Comparison of ENCODE assay signal across 11 cellular contexts in the genomic region with DNA sequence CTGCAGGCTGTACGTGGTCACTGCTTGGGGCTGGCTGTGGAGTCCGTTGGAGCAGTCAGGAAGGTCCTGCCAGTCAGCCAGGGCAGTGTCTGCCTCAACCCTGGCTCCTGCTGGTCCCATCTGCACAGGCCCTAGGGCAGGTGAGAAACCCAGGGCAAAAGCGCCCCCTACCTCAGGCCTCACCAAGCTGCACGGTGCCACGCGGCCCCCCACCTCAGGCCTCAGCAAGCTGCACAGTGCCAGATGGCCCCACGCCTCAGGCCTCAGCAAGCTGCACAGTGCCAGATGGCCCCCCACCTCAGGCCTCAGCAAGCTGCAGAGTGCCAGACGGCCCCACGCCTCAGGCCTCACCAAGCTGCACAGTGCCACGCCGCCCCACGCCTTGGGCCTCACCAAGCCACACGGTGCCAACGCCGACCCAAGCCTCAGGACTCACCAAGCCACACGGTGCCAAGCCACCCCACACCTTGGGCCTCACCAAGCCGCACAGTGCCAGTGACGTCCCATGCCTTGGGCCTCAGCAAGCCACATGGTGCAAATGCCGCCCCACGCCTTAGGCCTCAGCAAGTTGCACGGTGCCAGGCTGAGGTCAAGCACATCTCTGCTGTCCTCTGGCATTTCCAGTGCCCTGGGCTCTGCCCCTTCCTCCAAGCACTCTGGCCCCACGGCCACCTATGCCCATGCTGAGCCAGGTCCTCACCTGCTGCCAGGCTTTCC. TPM values are rescaled to one million over a fixed set of nuclear protein-coding genes. Genes with fewer than 3 reads are reported as not detected.
A peak's percentile ranks its signal among the peaks of the same experiment; 100 is the strongest.
DNase-seq lines count a peak whose midpoint lies in the region; ATAC-seq and TF ChIP-seq lines count a peak whose summit lies in the region.
"Had no signal": no experiment of that assay in that cellular context is flagged by ENCODE, and none has a peak within 500 bp of the region (broad histone marks: within the 10 kb centered on the region; RNA-seq: fewer than 3 reads in every experiment).

No MANE protein-coding gene starts in this region.

- peaks cover 75% of the 10 kb centered on the region for H3K79me2 ChIP-seq in GM23248 (ENCODE audit: insufficient read depth)

- no peaks in the 10 kb centered on the region; the same call in 1 of the 2 replicates for H4K20me1 ChIP-seq in GM23248 (ENCODE audit: insufficient read depth)

- ATAC-seq in activated CD8-positive, alpha-beta T cell treated with anti-CD3 and anti-CD28 coated beads, Interleukin-2, amount 10 ng/mL, durations not matched to agents 7 days and 5 days = no peak
- ATAC-seq in GM19324 (IDR thresholded peaks at IDR 0.05; ENCODE audit: low FRiP score, unreplicated experiment) = no peak
- no peak for ATAC-seq in HG02884 (IDR thresholded peaks at IDR 0.05; ENCODE audit: unreplicated experiment)

- in situ Hi-C loops in GM23248 (cut with MboI) = no loop called here

- no peaks in the 10 kb centered on the region for H3K36me3 ChIP-seq in GM23248 (ENCODE audit: low read depth)

- 0 out of 2 replicates have a peak, but pooled peaks have one; percentile 5 for TF ChIP-seq CTCF in LNCaP clone FGC (IDR thresholded peaks at IDR 0.05; ENCODE audit: control insufficient read depth, extremely low read depth, insufficient read depth)

- no peak overlapping the region for H3K27ac ChIP-seq in GM23248

- H3K27ac Mint-ChIP-seq in activated CD8-positive, alpha-beta T cell treated with anti-CD3 and anti-CD28 coated beads, Interleukin-2, amount 10 ng/mL, durations not matched to agents 7 days and 5 days = peak overlapping the region; percentile 83

- no peaks in the 10 kb centered on the region for H3K9me3 ChIP-seq in GM23248 (ENCODE audit: low read depth)

- H3K9ac ChIP-seq in GM23248 = no peak overlapping the region

- H3K4me2 ChIP-seq in GM23248 (ENCODE audit: unreplicated experiment) = no peak overlapping the region

- H3K4me1 Mint-ChIP-seq in activated CD8-positive, alpha-beta T cell treated with anti-CD3 and anti-CD28 coated beads, Interleukin-2, amount 10 ng/mL, durations not matched to agents 7 days and 5 days (ENCODE audit: low read depth) = peaks cover 68% of the 10 kb centered on the region

- DNase-seq in DMS 273 (lab: John Stamatoyannopoulos, UW; ENCODE audit: unreplicated experiment) (peak; percentile 99), LNCaP clone FGC (ENCODE audit: low read depth) (no peak), islet precursor cell (peak; percentile 69), GM23248 (no peak), dedifferentiated amniotic fluid mesenchymal stem cell (ENCODE audit: extremely low spot score) (no peak)
- peak; percentile 49 for DNase-seq in activated CD8-positive, alpha-beta T cell treated with anti-CD3 and anti-CD28 coated beads, Interleukin-2, amount 10 ng/mL, durations not matched to agents 7 days and 5 days
- DNase-seq: GDM1, NCI-H187 treated with DMSO at 0.1 percent for 48 hours had no signal

- H3K9me3 Mint-ChIP-seq in activated CD8-positive, alpha-beta T cell treated with anti-CD3 and anti-CD28 coated beads, Interleukin-2, amount 10 ng/mL, durations not matched to agents 7 days and 5 days (ENCODE audit: insufficient read depth) = no peaks in the 10 kb centered on the region

- peaks cover 17% of the 10 kb centered on the region; the same call in 1 of the 2 replicates for H3F3A ChIP-seq in GM23248 (ENCODE audit: insufficient read depth)

- WGBS in GM23248 (ENCODE audit: low coverage in 1 of 2, low lambda C conversion rate in 2 of 2, missing lambda C conversion rate in 2 of 2), 2 experiments = 79 to 85% methylated on average over 18 to 22 of the region's 22 CpGs

- no peak overlapping the region for H2AFZ ChIP-seq in GM23248

- no peaks in the 10 kb centered on the region for H3K9me2 ChIP-seq in GM23248 (ENCODE audit: insufficient read depth)

- H3K4me1 ChIP-seq in GM23248 (ENCODE audit: insufficient read depth) = peaks cover 14% of the 10 kb centered on the region; the same call in 1 of the 2 replicates

- H3K36me3 Mint-ChIP-seq in activated CD8-positive, alpha-beta T cell treated with anti-CD3 and anti-CD28 coated beads, Interleukin-2, amount 10 ng/mL, durations not matched to agents 7 days and 5 days (ENCODE audit: low read depth) = peaks cover 70% of the 10 kb centered on the region

- H3K4me3 ChIP-seq in LNCaP clone FGC (ENCODE audit: low read depth, low read length) (no peak overlapping the region), GM23248 (no peak overlapping the region)

- CTCF ChIA-PET in activated CD8-positive, alpha-beta T cell treated with anti-CD3 and anti-CD28 coated beads, Interleukin-2, amount 10 ng/mL, durations not matched to agents 7 days and 5 days (lab: Charles Lee) = interaction anchor here (0.6 to 2.1 kb wide), 4 partner anchors 9 to 175 kb away, joined by 3 to 5 read pairs (median 3); no protein-coding TSS in a partner anchor

- H3K4me3 Mint-ChIP-seq in activated CD8-positive, alpha-beta T cell treated with anti-CD3 and anti-CD28 coated beads, Interleukin-2, amount 10 ng/mL, durations not matched to agents 7 days and 5 days = peak overlapping the region; percentile 90

- no peaks in the 10 kb centered on the region for H3K27me3 Mint-ChIP-seq in activated CD8-positive, alpha-beta T cell treated with anti-CD3 and anti-CD28 coated beads, Interleukin-2, amount 10 ng/mL, durations not matched to agents 7 days and 5 days (ENCODE audit: low read depth)

- POLR2A ChIA-PET in activated CD8-positive, alpha-beta T cell treated with anti-CD3 and anti-CD28 coated beads, Interleukin-2, amount 10 ng/mL, durations not matched to agents 7 days and 5 days (lab: Charles Lee) = interaction anchor here (1.1 to 1.5 kb wide), 7 partner anchors 11 to 175 kb away, joined by 3 to 7 read pairs (median 4); a partner anchor contains a TSS

- no peaks in the 10 kb centered on the region for H3K27me3 ChIP-seq in GM23248 (replicated peaks; ENCODE audit: insufficient read depth)
- H3K27me3 ChIP-seq: dorsolateral prefrontal cortex had no signal

RNA-seq across cellular contexts. Expression of a gene that starts 5.5 kb away (rescaled TPM):
- 10 to 100 TPM; 35.1 to 35.6 TPM for total RNA-seq in activated CD8-positive, alpha-beta T cell treated with anti-CD3 and anti-CD28 coated beads, Interleukin-2, amount 10 ng/mL, durations not matched to agents 7 days and 5 days
- 40.0 and 43.1 TPM in 2 replicates for total RNA-seq in GM23248 (2014; rRNA removed; shearing (Covaris generic))
- 26.0 and 28.6 TPM in 2 replicates for polyA plus RNA-seq in GM23248 (2016; fragmentation: Nextera tagmentation; extraction: Ambion mirVana)

RNA-seq across cellular contexts. Expression of a gene that starts 45.8 kb away (rescaled TPM):
- total RNA-seq in activated CD8-positive, alpha-beta T cell treated with anti-CD3 and anti-CD28 coated beads, Interleukin-2, amount 10 ng/mL, durations not matched to agents 7 days and 5 days = 10 to 100 TPM; 70.1 to 73.3 TPM
- 24.7 and 29.3 TPM in 2 replicates for total RNA-seq in GM23248 (2014; rRNA removed; shearing (Covaris generic))
- polyA plus RNA-seq in GM23248 (2016; fragmentation: Nextera tagmentation; extraction: Ambion mirVana) = 28.5 and 30.5 TPM in 2 replicates

RNA-seq across cellular contexts. Expression of a gene that starts 50.2 kb away (rescaled TPM):
- total RNA-seq in activated CD8-positive, alpha-beta T cell treated with anti-CD3 and anti-CD28 coated beads, Interleukin-2, amount 10 ng/mL, durations not matched to agents 7 days and 5 days = not detected
- not detected in 2 replicates for total RNA-seq in GM23248 (2014; rRNA removed; shearing (Covaris generic))
- polyA plus RNA-seq in GM23248 (2016; fragmentation: Nextera tagmentation; extraction: Ambion mirVana) = 0.18 TPM in 1 of 2 replicates, not detected in the other

Comparison
In these comparisons a context has a peak if more than half of its experiments do, and no peak if none do; other contexts are left out.
1. DNase-seq: peak in DMS 273 (single experiment), activated CD8-positive, alpha-beta T cell treated with anti-CD3 and anti-CD28 coated beads, Interleukin-2, amount 10 ng/mL, durations not matched to agents 7 days and 5 days (single experiment) and islet precursor cell (single experiment); none in LNCaP clone FGC (single experiment), GM23248 (single experiment) and dedifferentiated amniotic fluid mesenchymal stem cell (single experiment).